19 cellular contexts compared by ENCODE assay signal in genomic region chr3:49198161-49198560, GRCh38.
"Had no signal": no experiment of that assay in that cellular context is flagged by ENCODE, and none has a peak within 500 bp of the region (broad histone marks: within the 10 kb centered on the region; RNA-seq: fewer than 3 reads in every experiment).

No MANE protein-coding gene starts in this region.

- H3K36me3 ChIP-seq: esophagus squamous epithelium, left lung, ovary, tibial artery had no signal

- H3K4me1 Mint-ChIP-seq: activated CD4-positive, alpha-beta T cell treated with anti-CD3 and anti-CD28 coated beads, Interleukin-2, amount 10 ng/mL, durations not matched to agents 7 days and 5 days; natural killer cell; T-cell had no signal

- H3K27ac ChIP-seq: left lung, ovary, VCaP had no signal

- H3K36me3 Mint-ChIP-seq: activated naive CD4-positive, alpha-beta T cell treated with anti-CD3 and anti-CD28 coated beads, Interleukin-2, amount 50 U/mL, for 72 hours; natural killer cell; T-cell had no signal

- H3K4me3 Mint-ChIP-seq: activated CD4-positive, alpha-beta T cell treated with anti-CD3 and anti-CD28 coated beads, Interleukin-2, amount 10 ng/mL, durations not matched to agents 7 days and 5 days; activated CD8-positive, alpha-beta T cell treated with anti-CD3 and anti-CD28 coated beads, Interleukin-2, amount 10 ng/mL, durations not matched to agents 7 days and 5 days; natural killer cell; T-cell; T-helper 2 cell treated with Interferon-gamma antibody and Interleukin-4, amounts not matched to agents 5 μg/mL and 100 μg/mL, for 36 hours had no signal

- H3K27ac Mint-ChIP-seq: activated CD4-positive, alpha-beta T cell treated with anti-CD3 and anti-CD28 coated beads, Interleukin-2, amount 10 ng/mL, durations not matched to agents 7 days and 5 days; activated CD8-positive, alpha-beta T cell treated with anti-CD3 and anti-CD28 coated beads, Interleukin-2, amount 10 ng/mL, durations not matched to agents 7 days and 5 days; activated naive CD4-positive, alpha-beta T cell treated with anti-CD3 and anti-CD28 coated beads, Interleukin-2, amount 50 U/mL, for 72 hours; natural killer cell; T-cell; T-helper 2 cell treated with Interferon-gamma antibody and Interleukin-4, amounts not matched to agents 5 μg/mL and 100 μg/mL, for 36 hours had no signal

- H3K9me3 ChIP-seq: esophagus squamous epithelium, left lung, ovary, tibial artery had no signal

- H3K4me1 ChIP-seq: left lung had no signal

- H3K4me3 ChIP-seq: left lung had no signal

- H3K9me3 Mint-ChIP-seq: activated naive CD4-positive, alpha-beta T cell treated with anti-CD3 and anti-CD28 coated beads, Interleukin-2, amount 50 U/mL, for 72 hours; natural killer cell; T-cell; T-helper 2 cell treated with Interferon-gamma antibody and Interleukin-4, amounts not matched to agents 5 μg/mL and 100 μg/mL, for 36 hours had no signal

- H3K27me3 ChIP-seq: ovary had no signal

- DNase-seq: activated CD4-positive, alpha-beta T cell treated with anti-CD3 and anti-CD28 coated beads, Interleukin-2, amount 10 ng/mL, durations not matched to agents 7 days and 5 days; activated CD4-positive, CD25-positive, alpha-beta regulatory T cell treated with anti-CD3 and anti-CD28 coated beads, Interleukin-2, amount 50 U/mL, for 72 hours; activated CD8-positive, alpha-beta T cell treated with anti-CD3 and anti-CD28 coated beads, Interleukin-2, amount 10 ng/mL, durations not matched to agents 7 days and 5 days; central memory CD4-positive, alpha-beta T cell; dermis blood vessel endothelial cell; esophagus squamous epithelium; kidney glomerular epithelial cell; left lung; midbrain; natural killer cell; ovary; stimulated activated CD4-positive, alpha-beta T cell treated with anti-CD3 and anti-CD28 coated beads, Interleukin-12 subunit alpha, Interleukin-12 subunit beta, amount 100 ng/mL, for 4 hours; stimulated activated CD4-positive, alpha-beta T cell treated with anti-CD3 and anti-CD28 coated beads, Interleukin-4, amount 100 ng/mL, for 4 hours; stimulated activated naive CD8-positive, alpha-beta T cell treated with anti-CD3 and anti-CD28 coated beads, Interleukin-15, Interleukin-2, amounts not matched to agents 100 U/mL and 50 U/mL, for 24 hours; T-cell; tibial artery had no signal
